9 cellular contexts compared by ENCODE assay signal in genomic region chr12:108468149-108468968, GRCh38. TPM values are rescaled to one million over a fixed set of nuclear protein-coding genes. Genes with fewer than 3 reads are reported as not detected.
DNase-seq lines count a peak whose midpoint lies in the region; ATAC-seq, FAIRE-seq and TF ChIP-seq lines count a peak whose summit lies in the region.
"Had no signal": no experiment of that assay in that cellular context is flagged by ENCODE, and none has a peak within 500 bp of the region (broad histone marks: within the 10 kb centered on the region; RNA-seq: fewer than 3 reads in every experiment).

No MANE protein-coding gene starts in this region.

- H3K36me3 ChIP-seq in brain microvascular endothelial cell (replicated peaks) (no peaks in the 10 kb centered on the region), left lung (no peaks in the 10 kb centered on the region)

- DNase-seq in GM12891 (ENCODE audit: insufficient read length, low spot score), result peak; percentile 32
- peak; percentile 2 for DNase-seq in KG1 (lab: John Stamatoyannopoulos, UW)
- DNase-seq in brain microvascular endothelial cell, result peak; percentile 21
- no peak for DNase-seq in left lung
- DNase-seq in NCI-H2107 treated with DMSO at 0.1 percent for 48 hours (lab: John Stamatoyannopoulos, UW; ENCODE audit: unreplicated experiment), result no peak
- no peak for DNase-seq in activated T-cell treated with anti-CD3 and anti-CD28 coated beads, Interleukin-2, amount 50 U/mL, for 1 hour
- DNase-seq: stimulated activated CD4-positive, alpha-beta T cell treated with anti-CD3 and anti-CD28 coated beads, Interleukin-15, amount 100 ng/mL, for 24 hours had no signal

- H3K4me3 ChIP-seq in brain microvascular endothelial cell (ENCODE audit: low read depth, low read length), result no peak overlapping the region
- no peak overlapping the region for H3K4me3 ChIP-seq in left lung

- no peaks in the 10 kb centered on the region for H3K9me3 ChIP-seq in left lung

- H3K27me3 ChIP-seq in brain microvascular endothelial cell (replicated peaks), result no peaks in the 10 kb centered on the region
- H3K27me3 ChIP-seq in left lung, result peaks cover 0 to 44% of the 10 kb centered on the region in 2 donors

- FAIRE-seq in GM12891 (lab: Jason Lieb, UNC), result no peak
- FAIRE-seq: keratinocyte had no signal

- TF ChIP-seq CTCF in brain microvascular endothelial cell (IDR thresholded peaks at IDR 0.05; ENCODE audit: low read depth, low read length, missing control alignments) (no peak), left lung (IDR thresholded peaks at IDR 0.05) (no peak)

- H3K27ac ChIP-seq in brain microvascular endothelial cell (no peak overlapping the region), left lung (no peak overlapping the region)

- no peaks in the 10 kb centered on the region for H3K4me1 ChIP-seq in left lung

- ATAC-seq in left lung (peak; percentile 26), HG02642 (IDR thresholded peaks at IDR 0.05; ENCODE audit: poor library complexity, unreplicated experiment) (no peak)

- in situ Hi-C loops in brain microvascular endothelial cell (cut with HindIII; ENCODE audit: low pct_ligation_motif_present, low sequenced_read_pairs), result no loop called here

- no peak for TF ChIP-seq POLR2A in GM12891 (IDR thresholded peaks at IDR 0.05; ENCODE audit: low read depth, low read length)

- intact Hi-C loops in left lung (cut with DNase I), result loop anchor here in 1 of 2 donors (10.0 kb wide), 1 partner anchor 474 kb away; no protein-coding TSS in a partner anchor

TF ChIP-seq in GM12891, 5 proteins besides CTCF, POLR2A, EP300 and RAD21:
- TF ChIP-seq PAX5 (IDR thresholded peaks at IDR 0.05; ENCODE audit: insufficient read depth, low read length, severe bottlenecking) (no peak), SPI1 (IDR thresholded peaks at IDR 0.05; ENCODE audit: low read depth, low read length) (no peak), POU2F2 (IDR thresholded peaks at IDR 0.05; ENCODE audit: low read depth, low read length) (no peak), TAF1 (IDR thresholded peaks at IDR 0.05; ENCODE audit: low read depth, low read length) (no peak)

RNA-seq across cellular contexts. Expression of gene FICD, which starts 46.7 kb away (rescaled TPM):
- polyA plus RNA-seq in GM12891 (2012; ENCODE audit: low read depth, missing spikeins), result 2.8 TPM
- total RNA-seq in left lung, result 10 to 100 TPM in 1 of 2 donors, 1 to 10 TPM in 1; 7.7 to 13.2 TPM

Comparison
In these comparisons a context has a peak if more than half of its experiments do, and no peak if none do; other contexts are left out.
1. DNase-seq: peak in GM12891 (single experiment), KG1 (single experiment) and brain microvascular endothelial cell (single experiment); none in left lung (0 of 2), NCI-H2107 treated with DMSO at 0.1 percent for 48 hours (single experiment) and activated T-cell treated with anti-CD3 and anti-CD28 coated beads, Interleukin-2, amount 50 U/mL, for 1 hour (single experiment).